Comparison of ENCODE assay signal across 19 cellular contexts in the genomic region with DNA sequence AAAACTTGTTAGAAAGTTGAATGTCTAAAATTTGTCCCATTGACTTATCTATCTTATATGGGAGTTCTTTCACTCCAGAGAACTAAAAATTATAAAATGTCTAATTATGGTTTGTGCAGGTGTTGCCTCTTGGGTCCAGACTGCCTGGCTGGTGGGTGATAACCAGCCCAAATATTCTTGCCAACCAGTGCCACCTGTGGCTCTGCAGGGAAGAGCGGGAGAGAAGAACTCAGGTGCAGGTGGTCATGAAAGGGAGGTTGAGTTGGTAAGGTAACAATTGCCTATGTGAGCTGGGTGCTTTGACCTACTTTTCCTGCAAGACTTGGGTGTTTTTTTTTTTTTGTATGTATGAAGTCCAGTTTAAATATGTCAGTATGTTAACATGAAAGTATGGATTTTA. TPM values are rescaled to one million over a fixed set of nuclear protein-coding genes. Genes with fewer than 3 reads are reported as not detected.
DNase-seq lines count a peak whose midpoint lies in the region; ATAC-seq and TF ChIP-seq lines count a peak whose summit lies in the region.
"Had no signal": no experiment of that assay in that cellular context is flagged by ENCODE, and none has a peak within 500 bp of the region (broad histone marks: within the 10 kb centered on the region; RNA-seq: fewer than 3 reads in every experiment).

No MANE protein-coding gene starts in this region.

- peaks cover 0 to 10% (median 5%) of the 10 kb centered on the region in 3 experiments; a peak in 5 of 7 replicates for H3K36me3 Mint-ChIP-seq in H9 (ENCODE audit: insufficient read depth in 1 of 3, low read depth in 3 of 3)

- ATAC-seq in foreskin keratinocyte (peak; percentile 76), GM19351 (IDR thresholded peaks at IDR 0.05; ENCODE audit: unreplicated experiment) (no peak)
- ATAC-seq: heart right ventricle, right cardiac atrium had no signal

- H2AFZ ChIP-seq in H9 (ENCODE audit: low read length) = no peak overlapping the region

- no peaks in the 10 kb centered on the region for H3K23me2 ChIP-seq in H9 (ENCODE audit: insufficient read length, low read depth, low read length, poor library complexity, severe bottlenecking)

- H2AK5ac ChIP-seq in H9 (ENCODE audit: insufficient read length, low read length) = no peak overlapping the region

- no peaks in the 10 kb centered on the region for H3K27me3 Mint-ChIP-seq in H9 (ENCODE audit: low read depth)
- H3K27me3 Mint-ChIP-seq: IgD-negative memory B cell had no signal

- no peak overlapping the region for H4K91ac ChIP-seq in H9 (ENCODE audit: insufficient read length, low read depth, low read length)

- peak; percentile 42; the same call in 2 of the 3 replicates for TF ChIP-seq CTCF in H9 (conservative IDR thresholded peaks at IDR 0.05)
- peak; percentile 37 for TF ChIP-seq CTCF in foreskin keratinocyte (conservative IDR thresholded peaks at IDR 0.05)

- no peak overlapping the region for H3T11ph ChIP-seq in H9 (ENCODE audit: low read length)

- H3K9ac ChIP-seq in H9 (ENCODE audit: extremely low read depth, insufficient read length, low read length) = no peak overlapping the region
- H3K9ac ChIP-seq: BLaER1 had no signal

- H3K9me3 ChIP-seq in H9 (ENCODE audit: control insufficient read depth, low read depth, low read length) = no peaks in the 10 kb centered on the region

- H2BK20ac ChIP-seq in H9 (ENCODE audit: low read depth, low read length, poor library complexity, severe bottlenecking) = no peak overlapping the region

- H3K56ac ChIP-seq in H9 (ENCODE audit: insufficient read length, low read depth, low read length) = no peak overlapping the region

- no peaks in the 10 kb centered on the region for H4K20me1 ChIP-seq in H9 (ENCODE audit: control insufficient read depth, insufficient read depth, insufficient read length)
- H4K20me1 ChIP-seq: BLaER1 had no signal

- no peaks in the 10 kb centered on the region for H3K27me3 ChIP-seq in H9 (ENCODE audit: insufficient read depth, low read length)
- H3K27me3 ChIP-seq in foreskin keratinocyte = no peaks in the 10 kb centered on the region
- H3K27me3 ChIP-seq: BLaER1, esophagus muscularis mucosa, heart right ventricle had no signal

- no peak overlapping the region for H4K8ac ChIP-seq in H9 (replicated peaks; ENCODE audit: insufficient read length, low read depth, low read length)

- no peak overlapping the region for H3K18ac ChIP-seq in H9 (ENCODE audit: insufficient read length, low read depth, low read length)

- H3K27ac ChIP-seq in H9 (ENCODE audit: insufficient read length, low read depth, low read length) (no peak overlapping the region), foreskin keratinocyte (no peak overlapping the region)
- H3K27ac ChIP-seq: BLaER1, esophagus muscularis mucosa, heart right ventricle had no signal

- peaks cover 2 to 3% of the 10 kb centered on the region in 2 experiments; a peak in 1 of 5 replicates for H3K9me3 Mint-ChIP-seq in H9
- H3K9me3 Mint-ChIP-seq: IgD-negative memory B cell had no signal

- no peak overlapping the region for H3K27ac Mint-ChIP-seq in H9
- H3K27ac Mint-ChIP-seq: IgD-negative memory B cell had no signal

- H4K5ac ChIP-seq in H9 (ENCODE audit: insufficient read length, low read depth, low read length) = no peak overlapping the region

- H2BK15ac ChIP-seq in H9 (ENCODE audit: low read depth, low read length) = no peak overlapping the region

- H3K4me1 Mint-ChIP-seq in H9 = peaks cover 18 to 22% of the 10 kb centered on the region in 2 experiments

- H3K4ac ChIP-seq in H9 (ENCODE audit: low read depth, low read length) = no peak overlapping the region

- H3K23ac ChIP-seq in H9 (ENCODE audit: insufficient read length, low read depth, low read length) = no peak overlapping the region

- H3K4me1 ChIP-seq in H9 (ENCODE audit: insufficient read depth, low read length) = no peaks in the 10 kb centered on the region; the same call in 1 of the 2 replicates
- H3K4me1 ChIP-seq in foreskin keratinocyte = no peaks in the 10 kb centered on the region
- H3K4me1 ChIP-seq: BLaER1, esophagus muscularis mucosa had no signal

- H3K4me3 Mint-ChIP-seq in H9 = no peak overlapping the region
- H3K4me3 Mint-ChIP-seq: IgD-negative memory B cell had no signal

- H3K4me2 ChIP-seq in H9 (ENCODE audit: insufficient read depth, insufficient read length, low read length) = no peak overlapping the region
- H3K4me2 ChIP-seq: BLaER1 had no signal

- no peak overlapping the region for H3K14ac ChIP-seq in H9 (ENCODE audit: insufficient read depth, low read length)

- no peak overlapping the region for H2BK120ac ChIP-seq in H9 (ENCODE audit: low read depth, low read length, poor library complexity, severe bottlenecking)

- no peak overlapping the region for H2BK5ac ChIP-seq in H9 (ENCODE audit: insufficient read length, low read length)

- H2BK12ac ChIP-seq in H9 (ENCODE audit: insufficient read length, low read depth, low read length) = no peak overlapping the region

- H3K79me1 ChIP-seq in H9 (ENCODE audit: insufficient read depth, low read depth, low read length, poor library complexity, severe bottlenecking) = peaks cover 5% of the 10 kb centered on the region

- H3K79me2 ChIP-seq in H9 (ENCODE audit: insufficient read depth, low read length) = no peaks in the 10 kb centered on the region; the same call in 1 of the 2 replicates

- DNase-seq in DMS53 (lab: John Stamatoyannopoulos, UW) (peak; percentile 91), H9 (no peak), NCI-H69 (lab: John Stamatoyannopoulos, UW) (peak; percentile 60), foreskin keratinocyte (no peak), COLO829 (ENCODE audit: low spot score) (no peak), NOMO-1 treated with DMSO at 0.1 percent for 48 hours (lab: John Stamatoyannopoulos, UW; ENCODE audit: unreplicated experiment) (no peak)
- DNase-seq: activated CD4-positive, alpha-beta T cell treated with anti-CD3 and anti-CD28 coated beads for 48 hours; activated naive CD4-positive, alpha-beta T cell treated with anti-CD3 and anti-CD28 coated beads, Interleukin-2, amount 50 U/mL, for 16 hours; dermis blood vessel endothelial cell; EL; heart right ventricle; NCI-H1436; NK-92 treated with Interleukin-12 subunit alpha and Interleukin-12 subunit beta, amount 100 ng/mL, for 24 hours; right cardiac atrium; T1000 had no signal

- WGBS in H9 (ENCODE audit: extremely low coverage, insufficient read length, low lambda C conversion rate) = no CpG with 5 or more reads among the region's 1 CpG

RNA-seq across cellular contexts. Expression of a gene that starts 10.2 kb away (rescaled TPM):
- 15.9 and 16.9 TPM in 2 replicates for total RNA-seq in H9 (2021)
- 12.4 and 13.1 TPM in 2 replicates for total RNA-seq in foreskin keratinocyte
- 3.8 and 4.1 TPM in 2 replicates for polyA plus RNA-seq in foreskin keratinocyte

RNA-seq across cellular contexts. Expression of a gene that starts 45.6 kb away (rescaled TPM):
- total RNA-seq in H9 (2021) (42.4 and 47.8 TPM in 2 replicates), foreskin keratinocyte (26.9 and 27.7 TPM in 2 replicates)
- polyA plus RNA-seq in foreskin keratinocyte = 5.9 and 7.1 TPM in 2 replicates

Comparison
In these comparisons a context has a peak if more than half of its experiments do, and no peak if none do; other contexts are left out.
1. DNase-seq: peak in DMS53 (single experiment) and NCI-H69 (single experiment); none in H9 (single experiment), foreskin keratinocyte (0 of 2), COLO829 (single experiment) and NOMO-1 treated with DMSO at 0.1 percent for 48 hours (single experiment).